In the genomic region with DNA sequence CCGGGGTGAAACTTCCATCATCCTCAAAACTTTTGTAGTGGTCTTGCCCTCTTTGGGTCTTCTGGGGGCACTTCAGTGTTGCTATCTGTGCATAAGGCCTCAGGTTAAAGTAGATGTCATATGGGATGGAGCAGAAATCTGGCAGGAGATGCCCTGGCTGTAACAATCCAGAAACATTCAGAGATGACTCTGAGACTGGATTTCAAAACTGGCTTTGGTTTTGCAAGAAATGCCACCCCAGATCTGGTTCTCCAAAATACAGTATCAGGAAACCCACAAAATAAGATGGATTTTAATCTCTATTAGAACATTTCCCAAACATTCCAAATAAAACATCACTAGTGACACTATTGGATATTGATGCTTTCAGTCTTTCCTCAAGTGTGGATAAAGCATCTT, we compare ENCODE assay signal across 9 cellular contexts.
A peak's percentile ranks its signal among the peaks of the same experiment; 100 is the strongest.
DNase-seq lines count a peak whose midpoint lies in the region; ATAC-seq, FAIRE-seq and TF ChIP-seq lines count a peak whose summit lies in the region.
"Had no signal": no experiment of that assay in that cellular context is flagged by ENCODE, and none has a peak within 500 bp of the region (broad histone marks: within the 10 kb centered on the region; RNA-seq: fewer than 3 reads in every experiment).

No MANE protein-coding gene starts in this region.

- no peak overlapping the region for H3K4me3 ChIP-seq in body of pancreas
- H3K4me3 ChIP-seq in keratinocyte (ENCODE audit: control insufficient read depth in 2 of 3, extremely low read depth in 1 of 3, insufficient read depth in 2 of 3, low read depth in 1 of 3, low read length in 3 of 3), result no peak overlapping the region
- peak overlapping the region in 1 of 3 donors; percentile 13 for H3K4me3 ChIP-seq in skeletal muscle tissue (ENCODE audit: low read length in 3 of 3)
- H3K4me3 ChIP-seq in HAP-1, result no peak overlapping the region

- H3K4ac ChIP-seq in H9 (ENCODE audit: low read depth, low read length), result no peak overlapping the region

- no peak overlapping the region for H4K91ac ChIP-seq in H9 (ENCODE audit: insufficient read length, low read depth, low read length)

- H3K9ac ChIP-seq in H9 (ENCODE audit: extremely low read depth, insufficient read length, low read length) (no peak overlapping the region), keratinocyte (ENCODE audit: control insufficient read depth, extremely low read depth, insufficient read depth, low read length) (no peak overlapping the region), skeletal muscle tissue (ENCODE audit: low read depth in 1 of 3, low read length in 3 of 3) (no peak overlapping the region)

- H3K4me1 ChIP-seq in H9 (ENCODE audit: insufficient read depth, low read length) (peaks cover 15% of the 10 kb centered on the region), body of pancreas (peaks cover 48% of the 10 kb centered on the region), keratinocyte (ENCODE audit: control insufficient read depth, extremely low read depth, insufficient read depth, low read length) (peaks cover 41% of the 10 kb centered on the region), skeletal muscle tissue (ENCODE audit: control insufficient read depth in 3 of 3, insufficient read depth in 3 of 3, low read length in 3 of 3) (peaks cover 29 to 35% (median 34%) of the 10 kb centered on the region in 3 donors), HAP-1 (peaks cover 16% of the 10 kb centered on the region)

- no peak overlapping the region for H3K18ac ChIP-seq in H9 (ENCODE audit: insufficient read length, low read depth, low read length)

- DNase-seq in H9, result no peak
- no peak for DNase-seq in body of pancreas
- no peak for DNase-seq in keratinocyte (ENCODE audit: low read depth, low spot score)
- DNase-seq in SW480 (ENCODE audit: low spot score), result no peak
- no peak for DNase-seq in HAP-1 (ENCODE audit: low spot score in 2 of 2)

- no peak overlapping the region for H2AK5ac ChIP-seq in H9 (ENCODE audit: insufficient read length, low read length)

- H3K27me3 ChIP-seq in H9 (ENCODE audit: insufficient read depth, low read length), result no peaks in the 10 kb centered on the region
- H3K27me3 ChIP-seq in body of pancreas, result no peaks in the 10 kb centered on the region
- H3K27me3 ChIP-seq in keratinocyte (ENCODE audit: control insufficient read depth, extremely low read depth, insufficient read depth, low read length), result no peaks in the 10 kb centered on the region
- no peaks in the 10 kb centered on the region for H3K27me3 ChIP-seq in skeletal muscle tissue (ENCODE audit: control insufficient read depth in 3 of 3, insufficient read depth in 3 of 3, low read length in 3 of 3)
- H3K27me3 ChIP-seq in HAP-1 (ENCODE audit: low read depth), result peaks cover 10% of the 10 kb centered on the region; the same call in 1 of the 2 replicates

- peak overlapping the region; percentile 39 to 67 for H3K4me3 Mint-ChIP-seq in H9
- no peak overlapping the region for H3K4me3 Mint-ChIP-seq in activated T-helper 17 cell treated with anti-CD3 and anti-CD28 coated beads, Interleukin-2, amount 50 U/mL, for 72 hours
- H3K4me3 Mint-ChIP-seq: stimulated activated naive CD8-positive, alpha-beta T cell treated with anti-CD3 and anti-CD28 coated beads, Interleukin-15, Interleukin-2, amounts not matched to agents 100 ng/mL and 50 ng/mL, for 24 hours had no signal

- no peak for FAIRE-seq in keratinocyte (lab: Jason Lieb, UNC)

- H2BK20ac ChIP-seq in H9 (ENCODE audit: low read depth, low read length, poor library complexity, severe bottlenecking), result no peak overlapping the region

- no peaks in the 10 kb centered on the region for H3K79me2 ChIP-seq in H9 (ENCODE audit: insufficient read depth, low read length)
- H3K79me2 ChIP-seq in keratinocyte (ENCODE audit: control insufficient read depth, insufficient read depth, low read length), result no peaks in the 10 kb centered on the region

- dilution Hi-C loops in keratinocyte (cut with MboI; ENCODE audit: extremely low pct_ligation_motif_present, low sequenced_read_pairs), result no loop called here

- H3K23ac ChIP-seq in H9 (ENCODE audit: insufficient read length, low read depth, low read length), result no peak overlapping the region

- H3K4me2 ChIP-seq in H9 (ENCODE audit: insufficient read depth, insufficient read length, low read length), result peak overlapping the region; percentile 51
- H3K4me2 ChIP-seq in keratinocyte (ENCODE audit: control insufficient read depth, extremely low read depth, insufficient read depth, low read depth, low read length), result peak overlapping the region; percentile 57

- H3K9me3 ChIP-seq in H9 (ENCODE audit: control insufficient read depth, low read depth, low read length) (no peaks in the 10 kb centered on the region), body of pancreas (no peaks in the 10 kb centered on the region), keratinocyte (ENCODE audit: control insufficient read depth, low read depth, low read length) (no peaks in the 10 kb centered on the region), skeletal muscle tissue (ENCODE audit: control insufficient read depth in 3 of 3, low read length in 3 of 3) (no peaks in the 10 kb centered on the region), HAP-1 (no peaks in the 10 kb centered on the region)

- no peaks in the 10 kb centered on the region for H3K9me1 ChIP-seq in keratinocyte (ENCODE audit: control insufficient read depth, extremely low read depth, insufficient read depth, low read length)

- TF ChIP-seq POLR2A in body of pancreas (IDR thresholded peaks at IDR 0.05), result peak in 1 of 3 donors; percentile 2

- no peak overlapping the region for H3K56ac ChIP-seq in H9 (ENCODE audit: insufficient read length, low read depth, low read length)

- H3K27ac ChIP-seq in H9 (ENCODE audit: insufficient read length, low read depth, low read length), result peak overlapping the region; percentile 12
- peak overlapping the region; percentile 86 to 94 (median 89) for H3K27ac ChIP-seq in body of pancreas
- H3K27ac ChIP-seq in keratinocyte (ENCODE audit: control insufficient read depth, insufficient read depth, low read length), result peak overlapping the region; percentile 41
- H3K27ac ChIP-seq in skeletal muscle tissue (ENCODE audit: low read depth, low read length), result peak overlapping the region; percentile 82

- H3K36me3 ChIP-seq in body of pancreas (replicated peaks in 1 of 2; ENCODE audit: insufficient read depth in 1 of 2, low read depth in 2 of 2), result no peaks in the 10 kb centered on the region
- no peaks in the 10 kb centered on the region for H3K36me3 ChIP-seq in keratinocyte (ENCODE audit: control insufficient read depth in 2 of 2, extremely low read depth in 1 of 2, insufficient read depth in 2 of 2, low read length in 2 of 2)
- no peaks in the 10 kb centered on the region for H3K36me3 ChIP-seq in skeletal muscle tissue (ENCODE audit: control insufficient read depth in 3 of 3, insufficient read depth in 3 of 3, low read length in 3 of 3)
- H3K36me3 ChIP-seq in HAP-1 (replicated peaks), result no peaks in the 10 kb centered on the region

- WGBS in H9 (ENCODE audit: extremely low coverage, insufficient read length, low lambda C conversion rate), result no CpG with 5 or more reads among the region's 1 CpG
- 8 to 29% methylated on average over 1 of the region's 1 CpG for WGBS in body of pancreas, 2 donors

- H3K14ac ChIP-seq in H9 (ENCODE audit: insufficient read depth, low read length), result no peak overlapping the region

- H2BK5ac ChIP-seq in H9 (ENCODE audit: insufficient read length, low read length), result no peak overlapping the region

- peak overlapping the region in 2 of 3 experiments; percentile 94 to 99; a peak in 5 of 7 replicates for H3K27ac Mint-ChIP-seq in H9
- no peak overlapping the region for H3K27ac Mint-ChIP-seq in activated T-helper 17 cell treated with anti-CD3 and anti-CD28 coated beads, Interleukin-2, amount 50 U/mL, for 72 hours
- H3K27ac Mint-ChIP-seq: stimulated activated naive CD8-positive, alpha-beta T cell treated with anti-CD3 and anti-CD28 coated beads, Interleukin-15, Interleukin-2, amounts not matched to agents 100 ng/mL and 50 ng/mL, for 24 hours had no signal

- in situ Hi-C loops in HAP-1 (cut with MboI; ENCODE audit: low sequenced_read_pairs), result loop anchor here (10.0 kb wide), 1 partner anchor 498 kb away; no protein-coding TSS in a partner anchor

- H2AFZ ChIP-seq in H9 (ENCODE audit: low read length) (no peak overlapping the region), keratinocyte (ENCODE audit: control insufficient read depth, low read length) (no peak overlapping the region)

- H3T11ph ChIP-seq in H9 (ENCODE audit: low read length), result no peak overlapping the region

- peaks cover 3% of the 10 kb centered on the region for H3K27me3 Mint-ChIP-seq in H9 (ENCODE audit: low read depth)
- no peaks in the 10 kb centered on the region for H3K27me3 Mint-ChIP-seq in activated T-helper 17 cell treated with anti-CD3 and anti-CD28 coated beads, Interleukin-2, amount 50 U/mL, for 72 hours
- H3K27me3 Mint-ChIP-seq: stimulated activated naive CD8-positive, alpha-beta T cell treated with anti-CD3 and anti-CD28 coated beads, Interleukin-15, Interleukin-2, amounts not matched to agents 100 ng/mL and 50 ng/mL, for 24 hours had no signal

- no peak overlapping the region for H2BK15ac ChIP-seq in H9 (ENCODE audit: low read depth, low read length)

- H2BK12ac ChIP-seq in H9 (ENCODE audit: insufficient read length, low read depth, low read length), result no peak overlapping the region

- H3K9me3 Mint-ChIP-seq in H9, result peaks cover 0 to 2% of the 10 kb centered on the region in 2 experiments; a peak in 1 of 5 replicates
- no peaks in the 10 kb centered on the region for H3K9me3 Mint-ChIP-seq in activated T-helper 17 cell treated with anti-CD3 and anti-CD28 coated beads, Interleukin-2, amount 50 U/mL, for 72 hours

- intact Hi-C loops in body of pancreas (cut with DNase I), result no loop called here

- no peaks in the 10 kb centered on the region for H3K79me1 ChIP-seq in H9 (ENCODE audit: insufficient read depth, low read depth, low read length, poor library complexity, severe bottlenecking)

- H4K5ac ChIP-seq in H9 (ENCODE audit: insufficient read length, low read depth, low read length), result no peak overlapping the region

- H4K8ac ChIP-seq in H9 (replicated peaks; ENCODE audit: insufficient read length, low read depth, low read length), result no peak overlapping the region

- peaks cover 56 to 57% of the 10 kb centered on the region in 2 experiments for H3K4me1 Mint-ChIP-seq in H9
- peaks cover 4% of the 10 kb centered on the region for H3K4me1 Mint-ChIP-seq in activated T-helper 17 cell treated with anti-CD3 and anti-CD28 coated beads, Interleukin-2, amount 50 U/mL, for 72 hours

- H4K20me1 ChIP-seq in H9 (ENCODE audit: control insufficient read depth, insufficient read depth, insufficient read length) (no peaks in the 10 kb centered on the region), keratinocyte (ENCODE audit: control insufficient read depth, extremely low read depth, insufficient read depth, low read length) (no peaks in the 10 kb centered on the region)

- H2BK120ac ChIP-seq in H9 (ENCODE audit: low read depth, low read length, poor library complexity, severe bottlenecking), result no peak overlapping the region

- H3K23me2 ChIP-seq in H9 (ENCODE audit: insufficient read length, low read depth, low read length, poor library complexity, severe bottlenecking), result no peaks in the 10 kb centered on the region

- TF ChIP-seq CTCF in H9 (conservative IDR thresholded peaks at IDR 0.05) (no peak), body of pancreas (IDR thresholded peaks at IDR 0.05) (no peak), keratinocyte (optimal IDR thresholded peaks at IDR 0.05 in 1 of 3, IDR thresholded peaks at IDR 0.05 in 1 of 3, conservative IDR thresholded peaks at IDR 0.05 in 1 of 3; ENCODE audit: extremely low read depth in 1 of 3, insufficient read depth in 2 of 3, low read length in 3 of 3) (no peak)

- no peak for ATAC-seq in body of pancreas
- ATAC-seq in activated T-helper 17 cell treated with anti-CD3 and anti-CD28 coated beads, Interleukin-2, amount 50 U/mL, for 72 hours (replicated peaks), result no peak
- ATAC-seq in GM18498 (IDR thresholded peaks at IDR 0.05; ENCODE audit: unreplicated experiment), result no peak

- H3K36me3 Mint-ChIP-seq in H9 (ENCODE audit: insufficient read depth in 1 of 3, low read depth in 3 of 3), result peaks cover 0 to 3% (median 0%) of the 10 kb centered on the region in 3 experiments; a peak in 1 of 7 replicates
- no peaks in the 10 kb centered on the region for H3K36me3 Mint-ChIP-seq in activated T-helper 17 cell treated with anti-CD3 and anti-CD28 coated beads, Interleukin-2, amount 50 U/mL, for 72 hours (ENCODE audit: low read depth)

Comparison
In these comparisons a context has a peak if more than half of its experiments do, and no peak if none do; other contexts are left out.
1. H3K27ac ChIP-seq: peak in every context shown above with its lines; median percentile 89 in body of pancreas; 82 in skeletal muscle tissue; 41 in keratinocyte; 12 in H9.